7 cellular contexts compared by ENCODE assay signal in the genomic region with DNA sequence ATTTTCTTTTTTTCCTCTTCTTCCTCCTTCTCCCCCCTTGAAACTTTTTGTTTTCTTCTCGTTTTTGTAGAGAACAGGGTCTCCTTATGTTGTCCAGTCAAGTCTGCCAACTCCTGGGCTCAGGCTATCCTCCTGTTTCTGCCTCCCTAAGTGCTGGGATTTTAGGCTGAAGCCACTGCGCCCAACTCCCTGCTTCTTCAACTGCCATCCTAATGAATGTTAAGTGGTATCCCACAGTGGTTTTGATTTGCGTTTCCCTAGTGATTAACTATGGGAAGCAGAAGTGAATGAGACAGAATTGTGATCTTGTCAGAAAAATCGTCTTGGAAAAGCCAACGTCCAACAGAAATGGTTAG. TPM values are rescaled to one million over a fixed set of nuclear protein-coding genes. Genes with fewer than 3 reads are reported as not detected.
A peak's percentile ranks its signal among the peaks of the same experiment; 100 is the strongest.
DNase-seq lines count a peak whose midpoint lies in the region; ATAC-seq and TF ChIP-seq lines count a peak whose summit lies in the region.

No MANE protein-coding gene starts in this region.

- H3K9me3 ChIP-seq in right cardiac atrium (ENCODE audit: control insufficient read depth, low read length) = no peaks in the 10 kb centered on the region

- peaks cover under 1% of the 10 kb centered on the region for H3K4me1 ChIP-seq in right cardiac atrium (ENCODE audit: control insufficient read depth, insufficient read depth, low read length)

- peak overlapping the region; percentile 75 for H3K4me3 ChIP-seq in HFF-Myc (replicated peaks; ENCODE audit: low read depth, low read length)
- H3K4me3 ChIP-seq in WI38 (ENCODE audit: low read depth, low read length) = peak overlapping the region; percentile 90
- H3K4me3 ChIP-seq in right cardiac atrium (ENCODE audit: low read length) = peak overlapping the region; percentile 99
- H3K4me3 ChIP-seq in skin epidermis = peak overlapping the region; percentile 51 to 91 (median 81)

- no peaks in the 10 kb centered on the region for H3K27me3 ChIP-seq in right cardiac atrium (ENCODE audit: control insufficient read depth, insufficient read depth)

- intact Hi-C loops in right cardiac atrium (cut with DNase I) = loop anchor here in 2 of 4 donors (10.0 kb wide), 2 partner anchors 78 to 82 kb away; no protein-coding TSS in a partner anchor

- peak overlapping the region; percentile 90 for H3K27ac ChIP-seq in right cardiac atrium (ENCODE audit: low read length)
- H3K27ac ChIP-seq in skin epidermis = peak overlapping the region in 18 of 21 experiments; percentile 86 to 99 (median 95)

- ATAC-seq in right cardiac atrium (no peak), GM19023 (IDR thresholded peaks at IDR 0.05; ENCODE audit: unreplicated experiment) (no peak)

- DNase-seq in HFF-Myc (ENCODE audit: extremely low read depth, low read depth) (no peak), right cardiac atrium (no peak), NCI-H510A treated with DMSO at 0.1 percent for 48 hours (lab: John Stamatoyannopoulos, UW) (no peak), dedifferentiated amniotic fluid mesenchymal stem cell (ENCODE audit: extremely low spot score) (no peak)

- no peak for TF ChIP-seq CTCF in HFF-Myc (IDR thresholded peaks at IDR 0.05; ENCODE audit: low read depth, low read length, missing control alignments)
- TF ChIP-seq CTCF in WI38 (IDR thresholded peaks at IDR 0.05; ENCODE audit: low read depth, low read length) = no peak

- WGBS in right cardiac atrium = 18% methylated on average over 5 of the region's 5 CpGs

RNA-seq across cellular contexts. Expression of a gene that starts 1.0 kb away (rescaled TPM):
- total RNA-seq in right cardiac atrium = 100 to 1,000 TPM; 215 to 256 (median 236) TPM
- polyA plus RNA-seq in right cardiac atrium = 207 TPM

RNA-seq across cellular contexts. Expression of a gene that starts 49.8 kb away (rescaled TPM):
- total RNA-seq in right cardiac atrium = 10 to 100 TPM; 20.5 to 28.8 (median 26.3) TPM
- polyA plus RNA-seq in right cardiac atrium = 21.7 TPM
